8 cellular contexts compared by ENCODE assay signal in the genomic region with DNA sequence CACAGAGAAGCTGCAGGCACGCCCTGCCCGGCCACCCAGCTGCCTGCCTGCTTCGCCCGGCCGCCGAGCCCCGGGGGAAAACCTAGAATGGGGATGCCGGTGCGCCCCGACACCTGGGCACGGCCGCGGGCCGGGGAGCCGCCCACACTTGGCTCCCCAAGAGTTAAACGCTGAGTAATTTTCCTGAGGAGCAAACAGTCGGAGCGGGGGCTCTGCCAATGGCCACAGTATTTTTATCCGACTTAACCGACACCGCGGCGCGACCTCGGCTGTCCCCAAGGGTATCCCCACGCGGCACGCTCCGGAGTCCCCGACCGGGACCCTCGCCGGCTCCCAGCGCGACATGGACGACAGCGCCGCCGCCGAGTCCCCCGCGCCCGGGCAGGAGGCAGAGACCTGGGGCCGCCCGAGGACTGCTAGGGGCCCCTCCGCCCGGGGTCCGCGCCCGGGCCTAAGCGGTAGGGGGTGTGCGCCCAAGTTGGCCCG. TPM values are rescaled to one million over a fixed set of nuclear protein-coding genes. Genes with fewer than 3 reads are reported as not detected.
DNase-seq lines count a peak whose midpoint lies in the region; ATAC-seq and TF ChIP-seq lines count a peak whose summit lies in the region.

No MANE protein-coding gene starts in this region.

- no peaks in the 10 kb centered on the region for H3K9me3 Mint-ChIP-seq in activated CD8-positive, alpha-beta T cell treated with anti-CD3 and anti-CD28 coated beads for 36 hours

- peak overlapping the region; percentile 85 for H3K4me3 Mint-ChIP-seq in activated CD8-positive, alpha-beta T cell treated with anti-CD3 and anti-CD28 coated beads for 36 hours

- ATAC-seq in HG03558 (IDR thresholded peaks at IDR 0.05; ENCODE audit: extremely low read depth, unreplicated experiment), result peak; percentile 6
- ATAC-seq in activated CD8-positive, alpha-beta T cell treated with anti-CD3 and anti-CD28 coated beads for 36 hours, result no peak
- peak; percentile 1 for ATAC-seq in omental fat pad (ENCODE audit: low FRiP score)

- TF ChIP-seq CTCF in GM20000 (IDR thresholded peaks at IDR 0.05; ENCODE audit: extremely low read depth, missing control alignments) (no peak), fibroblast of mammary gland (conservative IDR thresholded peaks at IDR 0.05; ENCODE audit: control insufficient read depth, insufficient read depth, low read depth, low read length) (no peak), omental fat pad (IDR thresholded peaks at IDR 0.05) (no peak)
- no peak for TF ChIP-seq CTCF in activated CD8-positive, alpha-beta T cell treated with anti-CD3 and anti-CD28 coated beads for 36 hours (IDR thresholded peaks at IDR 0.05)

- POLR2A ChIA-PET in activated CD8-positive, alpha-beta T cell treated with anti-CD3 and anti-CD28 coated beads for 36 hours (lab: Charles Lee), result interaction anchor here (0.9 to 2.5 kb wide), 12 partner anchors 10 to 597 kb away, joined by 3 to 25 read pairs (median 3); no protein-coding TSS in a partner anchor

- H3K4me3 ChIP-seq in fibroblast of mammary gland (ENCODE audit: control insufficient read depth, low read depth, low read length), result peak overlapping the region; percentile 65

- H3K36me3 Mint-ChIP-seq in activated CD8-positive, alpha-beta T cell treated with anti-CD3 and anti-CD28 coated beads for 36 hours (ENCODE audit: low read depth), result peaks cover 28% of the 10 kb centered on the region

- H3K27ac Mint-ChIP-seq in activated CD8-positive, alpha-beta T cell treated with anti-CD3 and anti-CD28 coated beads for 36 hours, result peak overlapping the region; percentile 78

- H3K4me1 Mint-ChIP-seq in activated CD8-positive, alpha-beta T cell treated with anti-CD3 and anti-CD28 coated beads for 36 hours (ENCODE audit: low read depth), result peaks cover 48% of the 10 kb centered on the region

- CTCF ChIA-PET in activated CD8-positive, alpha-beta T cell treated with anti-CD3 and anti-CD28 coated beads for 36 hours (lab: Charles Lee), result interaction anchor here (0.9 to 1.4 kb wide), 10 partner anchors 10 to 617 kb away, joined by 3 to 7 read pairs (median 4); no protein-coding TSS in a partner anchor

- DNase-seq in COR-L47 (lab: John Stamatoyannopoulos, UW) (peak; percentile 16), GM20000 (ENCODE audit: low spot score) (peak; percentile 49), fibroblast of mammary gland (ENCODE audit: low read depth) (no peak), omental fat pad (ENCODE audit: low spot score) (no peak), NCI-H1694 (lab: John Stamatoyannopoulos, UW) (no peak), epidermal melanocyte (ENCODE audit: insufficient read length, low spot score) (no peak)
- peak; percentile 41 for DNase-seq in activated CD8-positive, alpha-beta T cell treated with anti-CD3 and anti-CD28 coated beads for 36 hours

- intact Hi-C loops in activated CD8-positive, alpha-beta T cell treated with anti-CD3 and anti-CD28 coated beads for 36 hours (cut with micrococcal nuclease), result loop anchor here (2.0 to 5.0 kb wide), 2 partner anchors 33 to 91 kb away; no protein-coding TSS in a partner anchor

- H3K27me3 Mint-ChIP-seq in activated CD8-positive, alpha-beta T cell treated with anti-CD3 and anti-CD28 coated beads for 36 hours, result no peaks in the 10 kb centered on the region

RNA-seq across cellular contexts. Expression of a gene that starts 0.6 kb away (rescaled TPM):
- total RNA-seq in activated CD8-positive, alpha-beta T cell treated with anti-CD3 and anti-CD28 coated beads for 36 hours, result 10 to 100 TPM; 47.4 to 47.8 TPM
- total RNA-seq in omental fat pad, result 10 to 100 TPM; 29.2 to 79.4 (median 38.5) TPM

Comparison
In these comparisons a context has a peak if more than half of its experiments do, and no peak if none do; other contexts are left out.
1. DNase-seq: peak in COR-L47 (single experiment), GM20000 (single experiment) and activated CD8-positive, alpha-beta T cell treated with anti-CD3 and anti-CD28 coated beads for 36 hours (single experiment); none in fibroblast of mammary gland (single experiment), omental fat pad (single experiment), NCI-H1694 (single experiment) and epidermal melanocyte (single experiment).